ENCODE assay signal across 15 cellular contexts in the genomic region with DNA sequence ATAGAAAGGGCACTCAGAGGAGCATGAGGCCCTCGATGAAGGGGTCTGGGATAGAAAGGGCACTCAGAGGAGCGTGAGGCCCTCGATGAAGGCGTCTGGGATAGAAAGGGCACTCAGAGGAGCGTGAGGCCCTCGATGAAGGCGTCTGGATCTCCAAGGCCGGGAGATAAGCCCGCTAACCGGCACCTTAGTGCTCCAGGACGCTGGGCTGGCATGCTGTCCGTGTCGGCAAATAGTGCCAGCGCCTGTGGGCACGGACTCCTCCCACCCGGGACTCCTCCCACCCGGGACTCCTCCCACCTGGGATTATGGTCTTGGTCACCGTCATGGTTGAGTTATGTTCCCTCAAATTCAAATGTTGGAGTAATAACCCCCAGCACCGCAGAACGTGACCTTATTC.
DNase-seq lines count a peak whose midpoint lies in the region; ATAC-seq and TF ChIP-seq lines count a peak whose summit lies in the region.
"Had no signal": no experiment of that assay in that cellular context is flagged by ENCODE, and none has a peak within 500 bp of the region (broad histone marks: within the 10 kb centered on the region; RNA-seq: fewer than 3 reads in every experiment).

No MANE protein-coding gene starts in this region.

- H3K27ac Mint-ChIP-seq in Caco-2 (ENCODE audit: unreplicated experiment), result no peak overlapping the region
- H3K27ac Mint-ChIP-seq: CD8-positive, alpha-beta T cell had no signal

- DNase-seq in posterior vena cava (ENCODE audit: low spot score) (peak; percentile 54), aorta (peak; percentile 32 to 66), Caco-2 (no peak)
- DNase-seq: ACHN; CD8-positive, alpha-beta T cell; DMS 273 treated with DMSO at 0.1 percent for 48 hours; DMS53; DND-41; EL; GM23248 had no signal

- H3K4me3 ChIP-seq in BLaER1 (no peak overlapping the region), aorta (ENCODE audit: low read length in 2 of 2) (no peak overlapping the region), Caco-2 (ENCODE audit: low read depth, low read length) (no peak overlapping the region)
- H3K4me3 ChIP-seq in BLaER1 treated with 17β-estradiol and CSF1 and Interleukin-3, amounts not matched to agents 10 nM and 100 nM, result no peak overlapping the region
- H3K4me3 ChIP-seq: GM12878, GM23248, HAP-1 had no signal

- H3K9me3 ChIP-seq in BLaER1 (no peaks in the 10 kb centered on the region), aorta (ENCODE audit: control insufficient read depth, low read length) (no peaks in the 10 kb centered on the region), Caco-2 (no peaks in the 10 kb centered on the region)
- H3K9me3 ChIP-seq in BLaER1 treated with 17β-estradiol and CSF1 and Interleukin-3, amounts not matched to agents 10 nM and 100 nM (replicated peaks in 1 of 11), result no peaks in the 10 kb centered on the region
- H3K9me3 ChIP-seq: HAP-1 had no signal

- H3K4me2 ChIP-seq in BLaER1, result peak overlapping the region; percentile 35; the same call in 1 of the 2 replicates
- peak overlapping the region in 8 of 11 experiments; percentile 5 to 47 (median 33); a peak in 9 of 22 replicates for H3K4me2 ChIP-seq in BLaER1 treated with 17β-estradiol and CSF1 and Interleukin-3, amounts not matched to agents 10 nM and 100 nM

- H3K27ac ChIP-seq in BLaER1, result no peak overlapping the region
- no peak overlapping the region for H3K27ac ChIP-seq in BLaER1 treated with 17β-estradiol and CSF1 and Interleukin-3, amounts not matched to agents 10 nM and 100 nM
- H3K27ac ChIP-seq in aorta (ENCODE audit: low read depth in 1 of 2, low read length in 2 of 2), result no peak overlapping the region
- H3K27ac ChIP-seq: GM23248 had no signal

- 92 to 94% methylated on average over 20 of the region's 20 CpGs for WGBS in aorta, 2 donors

- H3K4me1 ChIP-seq in BLaER1, result peaks cover 39% of the 10 kb centered on the region
- H3K4me1 ChIP-seq in BLaER1 treated with 17β-estradiol and CSF1 and Interleukin-3, amounts not matched to agents 10 nM and 100 nM, result peaks cover 0 to 39% (median 27%) of the 10 kb centered on the region in 10 experiments; a peak in 14 of 20 replicates
- no peaks in the 10 kb centered on the region for H3K4me1 ChIP-seq in aorta (ENCODE audit: control insufficient read depth in 1 of 2, insufficient read depth in 2 of 2, low read length in 2 of 2)
- no peaks in the 10 kb centered on the region for H3K4me1 ChIP-seq in Caco-2
- H3K4me1 ChIP-seq: HAP-1 had no signal

- no peaks in the 10 kb centered on the region; the same call in 1 of the 2 replicates for H3K27me3 ChIP-seq in BLaER1
- peaks cover 0 to 19% (median 5%) of the 10 kb centered on the region in 11 experiments; a peak in 8 of 22 replicates for H3K27me3 ChIP-seq in BLaER1 treated with 17β-estradiol and CSF1 and Interleukin-3, amounts not matched to agents 10 nM and 100 nM
- H3K27me3 ChIP-seq in aorta (ENCODE audit: control insufficient read depth in 1 of 2, insufficient read depth in 2 of 2, low read length in 1 of 2), result no peaks in the 10 kb centered on the region
- H3K27me3 ChIP-seq in Caco-2 (replicated peaks; ENCODE audit: control insufficient read depth, insufficient read depth, low read length), result no peaks in the 10 kb centered on the region

- ATAC-seq in aorta (ENCODE audit: low FRiP score), result no peak
- no peak for ATAC-seq in GM21447 (IDR thresholded peaks at IDR 0.05; ENCODE audit: unreplicated experiment)
- ATAC-seq: CD8-positive, alpha-beta T cell; GM12878 had no signal

- H3K36me3 ChIP-seq in BLaER1 (no peaks in the 10 kb centered on the region), aorta (ENCODE audit: control insufficient read depth in 1 of 2, insufficient read depth in 2 of 2, low read length in 1 of 2) (no peaks in the 10 kb centered on the region), Caco-2 (ENCODE audit: control insufficient read depth, insufficient read depth, low read length) (no peaks in the 10 kb centered on the region)
- no peaks in the 10 kb centered on the region for H3K36me3 ChIP-seq in BLaER1 treated with 17β-estradiol and CSF1 and Interleukin-3, amounts not matched to agents 10 nM and 100 nM
- H3K36me3 ChIP-seq: HAP-1 had no signal

- H3K27me3 Mint-ChIP-seq in Caco-2 (ENCODE audit: insufficient read depth, unreplicated experiment), result peaks cover 25% of the 10 kb centered on the region

- H3K9me3 Mint-ChIP-seq in Caco-2 (ENCODE audit: unreplicated experiment), result no peaks in the 10 kb centered on the region
- H3K9me3 Mint-ChIP-seq: CD8-positive, alpha-beta T cell had no signal

- H3K9ac ChIP-seq in BLaER1, result no peak overlapping the region
- H3K9ac ChIP-seq in BLaER1 treated with 17β-estradiol and CSF1 and Interleukin-3, amounts not matched to agents 10 nM and 100 nM, result no peak overlapping the region
- H3K9ac ChIP-seq: GM23248 had no signal

- TF ChIP-seq CTCF in Caco-2 (IDR thresholded peaks at IDR 0.05; ENCODE audit: insufficient read depth in 1 of 2, low read depth in 1 of 2, low read length in 1 of 2, severe bottlenecking in 1 of 2, unreplicated experiment in 1 of 2), result no peak

- no TSS peak for BruUV-seq in Caco-2 (replicated peaks; lab: Mats Ljungman, UMichigan)

- no peak overlapping the region for H3K4me3 Mint-ChIP-seq in Caco-2 (ENCODE audit: unreplicated experiment)
- H3K4me3 Mint-ChIP-seq: CD8-positive, alpha-beta T cell had no signal

- H3K36me3 Mint-ChIP-seq in Caco-2 (ENCODE audit: insufficient read depth, unreplicated experiment), result no peaks in the 10 kb centered on the region
- H3K36me3 Mint-ChIP-seq: CD8-positive, alpha-beta T cell had no signal

- H3K4me1 Mint-ChIP-seq in Caco-2 (ENCODE audit: low read depth, unreplicated experiment), result no peaks in the 10 kb centered on the region

- POLR2A ChIA-PET in Caco-2 (lab: Charles Lee), result no interaction called here

- H4K20me1 ChIP-seq in BLaER1, result no peaks in the 10 kb centered on the region
- H4K20me1 ChIP-seq in BLaER1 treated with 17β-estradiol and CSF1 and Interleukin-3, amounts not matched to agents 10 nM and 100 nM, result peaks cover 0 to 16% (median 0%) of the 10 kb centered on the region in 11 experiments; a peak in 5 of 22 replicates

- intact Hi-C loops in posterior vena cava (cut with DNase I), result no loop called here
- intact Hi-C loops in aorta (cut with DNase I), result no loop called here
- intact Hi-C loops in Caco-2 (cut with micrococcal nuclease; ENCODE audit: unreplicated experiment), result no loop called here

- CTCF ChIA-PET in Caco-2 (lab: Charles Lee), result no interaction called here

Comparison
In these comparisons a context has a peak if more than half of its experiments do, and no peak if none do; other contexts are left out.
1. DNase-seq: peak in posterior vena cava (single experiment) and aorta (2 of 2); none in Caco-2 (0 of 2).